ENCODE assay signal across 19 cellular contexts in the genomic region with DNA sequence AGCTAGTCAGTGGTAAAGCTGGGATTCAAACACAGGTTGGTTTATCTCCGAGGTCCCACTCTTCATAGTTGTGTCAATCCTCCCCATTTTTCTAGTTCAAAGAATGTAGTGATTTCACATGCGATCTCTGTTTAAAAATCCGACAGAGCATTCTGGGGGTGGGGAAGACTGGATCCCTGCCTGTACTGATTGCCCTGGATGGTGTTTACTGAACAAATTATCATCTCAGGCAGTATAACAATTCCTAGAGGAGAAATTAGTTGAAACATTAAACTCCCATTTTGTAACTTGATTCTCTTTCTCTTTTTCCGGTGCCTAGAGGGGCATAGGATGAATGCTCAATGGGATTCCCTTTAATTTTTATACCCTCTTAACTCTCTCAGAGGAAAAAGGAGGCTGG.
"Had no signal": no experiment of that assay in that cellular context is flagged by ENCODE, and none has a peak within 500 bp of the region (broad histone marks: within the 10 kb centered on the region; RNA-seq: fewer than 3 reads in every experiment).

No MANE protein-coding gene starts in this region.

- ATAC-seq: esophagus mucosa, gastrocnemius medialis, mucosa of descending colon, sciatic nerve had no signal

- H3K4me3 Mint-ChIP-seq: mesothelial cell of epicardium, naive B cell, nephron, neural progenitor cell had no signal

- H3K27ac Mint-ChIP-seq: mesothelial cell of epicardium, naive B cell, neural progenitor cell, progenitor cell of endocrine pancreas had no signal

- H3K4me1 Mint-ChIP-seq: mesothelial cell of epicardium, nephron, neural progenitor cell had no signal

- DNase-seq: effector CD4-positive, alpha-beta T cell; foreskin fibroblast; gastrocnemius medialis; mesenchymal stem cell; mucosa of descending colon; naive B cell; stimulated activated CD4-positive, alpha-beta T cell treated with anti-CD3 and anti-CD28 coated beads, Interleukin-12 subunit alpha, Interleukin-12 subunit beta, amount 100 ng/mL, for 4 hours; stimulated activated CD4-positive, alpha-beta T cell treated with anti-CD3 and anti-CD28 coated beads, Interleukin-1b, Interleukin-23, amount 100 ng/mL, for 48 hours; stimulated activated CD4-positive, alpha-beta T cell treated with anti-CD3 and anti-CD28 coated beads, Interleukin-4, amount 100 ng/mL, for 1 hour; stimulated activated CD8-positive, alpha-beta memory T cell treated with anti-CD3 and anti-CD28 coated beads, Interleukin-4, amount 100 ng/mL, for 48 hours; stimulated activated naive CD4-positive, alpha-beta T cell treated with Interleukin-2 at 50 U/mL for 16 hours; stomach; trophoblast cell had no signal

- H3K9me3 Mint-ChIP-seq: mesothelial cell of epicardium, naive B cell, nephron, neural progenitor cell had no signal

- H3K36me3 Mint-ChIP-seq: mesothelial cell of epicardium, naive B cell, neural progenitor cell had no signal
